21 cellular contexts compared by ENCODE assay signal in genomic region chr3:17845026-17845425, GRCh38.
"Had no signal": no experiment of that assay in that cellular context is flagged by ENCODE, and none has a peak within 500 bp of the region (broad histone marks: within the 10 kb centered on the region; RNA-seq: fewer than 3 reads in every experiment).

No MANE protein-coding gene starts in this region.

- H3K27me3 Mint-ChIP-seq: activated CD4-positive, alpha-beta memory T cell treated with anti-CD3 and anti-CD28 coated beads for 36 hours; dendritic cell treated with granulocyte-macrophage colony-stimulating factor and Interleukin-4, amounts not matched to agents 40 ng/mL and 50 ng/mL, for 4 days; progenitor cell of endocrine pancreas; stimulated activated naive CD8-positive, alpha-beta T cell treated with anti-CD3 and anti-CD28 coated beads, Interleukin-15, Interleukin-2, amounts not matched to agents 100 ng/mL and 50 ng/mL, for 24 hours had no signal

- DNase-seq: activated CD4-positive, alpha-beta memory T cell treated with anti-CD3 and anti-CD28 coated beads for 36 hours; activated T-cell treated with anti-CD3 and anti-CD28 coated beads for 4 hours; amniotic stem cell; effector CD8-positive, alpha-beta T cell; foreskin melanocyte; head of caudate nucleus; kidney had no signal

- H3K27me3 ChIP-seq: cardiac muscle cell, esophagus muscularis mucosa, right atrium auricular region, suprapubic skin had no signal

- H3K4me1 ChIP-seq: esophagus muscularis mucosa, suprapubic skin had no signal

- H3K36me3 Mint-ChIP-seq: activated CD4-positive, alpha-beta memory T cell treated with anti-CD3 and anti-CD28 coated beads for 36 hours; activated naive CD8-positive, alpha-beta T cell; type B pancreatic cell had no signal

- H3K4me3 ChIP-seq: cardiac muscle cell, esophagus muscularis mucosa, right atrium auricular region, skin epidermis, suprapubic skin had no signal

- H3K27ac ChIP-seq: cardiac muscle cell, esophagus muscularis mucosa, right atrium auricular region, skin epidermis, suprapubic skin, VCaP had no signal

- FAIRE-seq: kidney had no signal

- H3K36me3 ChIP-seq: cardiac muscle cell, esophagus muscularis mucosa, right atrium auricular region, suprapubic skin had no signal

- H3K9me3 Mint-ChIP-seq: activated CD4-positive, alpha-beta memory T cell treated with anti-CD3 and anti-CD28 coated beads for 36 hours; activated T-helper 1 cell treated with anti-CD3 and anti-CD28 coated beads, Interleukin-12 subunit alpha, Interleukin-12 subunit beta, Interleukin-2, Interleukin-4 antibody, amounts not matched to agents 30 ng/mL and 10 ng/mL and 1 ng/mL, durations not matched to agents 14 hours and 24 hours and 36 hours; dendritic cell treated with granulocyte-macrophage colony-stimulating factor and Interleukin-4, amounts not matched to agents 40 ng/mL and 50 ng/mL, for 4 days; stimulated activated naive CD8-positive, alpha-beta T cell treated with anti-CD3 and anti-CD28 coated beads, Interleukin-15, Interleukin-2, amounts not matched to agents 100 ng/mL and 50 ng/mL, for 24 hours; T-helper 1 cell treated with Interleukin-12 subunit alpha and Interleukin-12 subunit beta and Interleukin-4 antibody, amounts not matched to agents 30 μg/mL and 1 μg/mL, for 36 hours had no signal

- H3K27ac Mint-ChIP-seq: activated CD4-positive, alpha-beta memory T cell treated with anti-CD3 and anti-CD28 coated beads for 36 hours; activated naive CD8-positive, alpha-beta T cell; activated T-helper 1 cell treated with anti-CD3 and anti-CD28 coated beads, Interleukin-12 subunit alpha, Interleukin-12 subunit beta, Interleukin-2, Interleukin-4 antibody, amounts not matched to agents 30 ng/mL and 10 ng/mL and 1 ng/mL, durations not matched to agents 14 hours and 24 hours and 36 hours; dendritic cell treated with granulocyte-macrophage colony-stimulating factor and Interleukin-4, amounts not matched to agents 40 ng/mL and 50 ng/mL, for 4 days; progenitor cell of endocrine pancreas; stimulated activated naive CD8-positive, alpha-beta T cell treated with anti-CD3 and anti-CD28 coated beads, Interleukin-15, Interleukin-2, amounts not matched to agents 100 ng/mL and 50 ng/mL, for 24 hours; T-helper 1 cell treated with Interleukin-12 subunit alpha and Interleukin-12 subunit beta and Interleukin-4 antibody, amounts not matched to agents 30 μg/mL and 1 μg/mL, for 36 hours; type B pancreatic cell had no signal

- H3K4me3 Mint-ChIP-seq: activated CD4-positive, alpha-beta memory T cell treated with anti-CD3 and anti-CD28 coated beads for 36 hours; activated naive CD8-positive, alpha-beta T cell; activated T-helper 1 cell treated with anti-CD3 and anti-CD28 coated beads, Interleukin-12 subunit alpha, Interleukin-12 subunit beta, Interleukin-2, Interleukin-4 antibody, amounts not matched to agents 30 ng/mL and 10 ng/mL and 1 ng/mL, durations not matched to agents 14 hours and 24 hours and 36 hours; dendritic cell treated with granulocyte-macrophage colony-stimulating factor and Interleukin-4, amounts not matched to agents 40 ng/mL and 50 ng/mL, for 4 days; neural crest cell; stimulated activated naive CD8-positive, alpha-beta T cell treated with anti-CD3 and anti-CD28 coated beads, Interleukin-15, Interleukin-2, amounts not matched to agents 100 ng/mL and 50 ng/mL, for 24 hours; T-helper 1 cell treated with Interleukin-12 subunit alpha and Interleukin-12 subunit beta and Interleukin-4 antibody, amounts not matched to agents 30 μg/mL and 1 μg/mL, for 36 hours; type B pancreatic cell had no signal

- H3K9me3 ChIP-seq: esophagus muscularis mucosa, right atrium auricular region, suprapubic skin had no signal
